In the genomic region with DNA sequence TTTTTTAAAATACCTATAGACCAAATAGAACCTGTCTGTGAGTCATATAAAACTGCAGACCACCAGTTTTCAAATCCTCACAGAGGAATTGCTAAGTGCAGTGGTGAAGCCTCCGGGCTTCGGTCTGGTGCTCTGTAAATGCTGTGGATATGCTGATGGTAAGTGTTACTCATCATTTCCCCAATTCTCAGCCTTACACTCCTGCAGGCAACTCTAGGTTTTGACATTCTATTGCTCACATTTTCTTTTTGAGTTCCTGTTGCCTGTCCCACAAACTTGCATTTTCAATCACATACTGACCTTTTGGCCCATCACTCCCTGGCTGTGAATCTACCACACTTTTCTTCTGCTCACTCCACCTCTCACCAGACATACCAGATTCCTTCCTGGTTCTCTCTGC, we compare ENCODE assay signal across 12 cellular contexts.
DNase-seq lines count a peak whose midpoint lies in the region; ATAC-seq and FAIRE-seq lines count a peak whose summit lies in the region.
"Had no signal": no experiment of that assay in that cellular context is flagged by ENCODE, and none has a peak within 500 bp of the region (broad histone marks: within the 10 kb centered on the region; RNA-seq: fewer than 3 reads in every experiment).

No MANE protein-coding gene starts in this region.

- ATAC-seq in activated naive CD4-positive, alpha-beta T cell treated with anti-CD3 and anti-CD28 coated beads, Interleukin-2, amount 50 U/mL, for 72 hours = peak; percentile 89 to 96
- ATAC-seq in GM21825 (IDR thresholded peaks at IDR 0.05; ENCODE audit: unreplicated experiment) (peak; percentile 90), HG03378 (IDR thresholded peaks at IDR 0.05; ENCODE audit: unreplicated experiment) (peak; percentile 92)
- ATAC-seq in stimulated activated naive CD8-positive, alpha-beta T cell treated with anti-CD3 and anti-CD28 coated beads, Interleukin-15, Interleukin-2, amounts not matched to agents 100 U/mL and 50 U/mL, for 24 hours = peak; percentile 91

- no peak for DNase-seq in activated naive CD4-positive, alpha-beta T cell treated with anti-CD3 and anti-CD28 coated beads, Interleukin-2, amount 50 U/mL, for 72 hours (ENCODE audit: low spot score in 2 of 2)
- no peak for DNase-seq in activated naive CD4-positive, alpha-beta T cell treated with anti-CD3 and anti-CD28 coated beads, Interleukin-2, amount 50 U/mL, for 16 hours
- peak; percentile 9 for DNase-seq in stimulated activated naive CD8-positive, alpha-beta T cell treated with anti-CD3 and anti-CD28 coated beads, Interleukin-15, Interleukin-2, amounts not matched to agents 100 U/mL and 50 U/mL, for 24 hours
- DNase-seq in small intestine (no peak), Kasumi-1 (lab: John Stamatoyannopoulos, UW) (no peak), DMS53 treated with DMSO at 0.1 percent for 48 hours (lab: John Stamatoyannopoulos, UW; ENCODE audit: unreplicated experiment) (no peak)
- DNase-seq: activated T-cell treated with anti-CD3 and anti-CD28 coated beads, Interleukin-2, amount 50 U/mL, for 48 hours; central memory CD4-positive, alpha-beta T cell; left ventricle myocardium inferior had no signal

- H3K27ac Mint-ChIP-seq in activated naive CD4-positive, alpha-beta T cell treated with anti-CD3 and anti-CD28 coated beads, Interleukin-2, amount 50 U/mL, for 72 hours = peak overlapping the region in 1 of 2 donors; percentile 44

- WGBS in small intestine, 3 donors = 69 to 90% (median 76%) methylated on average over 2 of the region's 2 CpGs

- FAIRE-seq in small intestine (lab: Jason Lieb, UNC) = no peak
- FAIRE-seq: H54 had no signal

- no peaks in the 10 kb centered on the region for H3K27me3 ChIP-seq in small intestine (ENCODE audit: control insufficient read depth in 2 of 2, insufficient read depth in 2 of 2, low read length in 2 of 2)

- H3K4me1 ChIP-seq in small intestine (ENCODE audit: control insufficient read depth in 2 of 2, insufficient read depth in 1 of 2, low read depth in 1 of 2, low read length in 1 of 2) = peaks cover 0 to 5% of the 10 kb centered on the region in 2 donors

- no peaks in the 10 kb centered on the region for H3K36me3 ChIP-seq in small intestine (ENCODE audit: control insufficient read depth in 2 of 2, insufficient read depth in 2 of 2, low read length in 2 of 2)
- H3K36me3 ChIP-seq: left ventricle myocardium inferior had no signal

- H3K36me3 Mint-ChIP-seq in activated naive CD4-positive, alpha-beta T cell treated with anti-CD3 and anti-CD28 coated beads, Interleukin-2, amount 50 U/mL, for 72 hours = no peaks in the 10 kb centered on the region

- H3K9me3 ChIP-seq in small intestine (ENCODE audit: control insufficient read depth, low read depth) = no peaks in the 10 kb centered on the region
- H3K9me3 ChIP-seq: left ventricle myocardium inferior had no signal

- H3K4me3 ChIP-seq in small intestine (ENCODE audit: low read depth in 1 of 2, low read length in 2 of 2) = no peak overlapping the region
- H3K4me3 ChIP-seq: left ventricle myocardium inferior had no signal

- no peaks in the 10 kb centered on the region for H3K9me3 Mint-ChIP-seq in activated naive CD4-positive, alpha-beta T cell treated with anti-CD3 and anti-CD28 coated beads, Interleukin-2, amount 50 U/mL, for 72 hours

- H3K27ac ChIP-seq in small intestine (ENCODE audit: low read depth in 1 of 2, low read length in 1 of 2) = no peak overlapping the region
- H3K27ac ChIP-seq: left ventricle myocardium inferior had no signal
